In genomic region chr4:139557506-139558110, GRCh38 we compare ENCODE assay signal across 8 cellular contexts. TPM values are rescaled to one million over a fixed set of nuclear protein-coding genes. Genes with fewer than 3 reads are reported as not detected.
DNase-seq lines count a peak whose midpoint lies in the region; ATAC-seq and TF ChIP-seq lines count a peak whose summit lies in the region.

No MANE protein-coding gene starts in this region.

- peaks cover 13% of the 10 kb centered on the region for H3K4me1 ChIP-seq in CD8-positive, alpha-beta T cell (ENCODE audit: insufficient read depth, low read length)
- H3K4me1 ChIP-seq in NT2/D1 (ENCODE audit: insufficient read depth, insufficient read length) (peaks cover 2% of the 10 kb centered on the region), neuronal stem cell (ENCODE audit: control insufficient read depth in 2 of 2, insufficient read depth in 1 of 2, low read depth in 1 of 2, low read length in 2 of 2) (peaks cover 4 to 20% of the 10 kb centered on the region in 2 donors)

- DNase-seq in CD8-positive, alpha-beta T cell = no peak
- no peak for DNase-seq in NT2/D1 (ENCODE audit: low read depth, low spot score)
- no peak for DNase-seq in effector memory CD8-positive, alpha-beta T cell
- no peak for DNase-seq in neuronal stem cell (ENCODE audit: low spot score)
- DNase-seq in NOMO-1 (lab: John Stamatoyannopoulos, UW; ENCODE audit: unreplicated experiment in 2 of 2) = no peak
- no peak for DNase-seq in RPMI8226
- no peak for DNase-seq in NCI-H2171 treated with DMSO at 0.1 percent for 48 hours (lab: John Stamatoyannopoulos, UW)

- H3K14ac ChIP-seq in neuronal stem cell (ENCODE audit: low read length) = no peak overlapping the region

- H3K79me1 ChIP-seq in neuronal stem cell (ENCODE audit: low read depth, low read length) = no peaks in the 10 kb centered on the region

- no peak overlapping the region for H3K4ac ChIP-seq in neuronal stem cell (ENCODE audit: low read length)

- H3K27ac Mint-ChIP-seq in CD8-positive, alpha-beta T cell = peak overlapping the region; percentile 95
- H3K27ac Mint-ChIP-seq in effector memory CD8-positive, alpha-beta T cell = peak overlapping the region; percentile 99 to 100

- peak overlapping the region; percentile 53 for H3K27ac ChIP-seq in CD8-positive, alpha-beta T cell (ENCODE audit: low read depth, low read length)
- H3K27ac ChIP-seq in neuronal stem cell (replicated peaks; ENCODE audit: low read length) = no peak overlapping the region

- peak overlapping the region; percentile 95 for H3K4me2 ChIP-seq in neuronal stem cell (ENCODE audit: insufficient read depth, low read length, poor library complexity, severe bottlenecking)

- peaks cover 40% of the 10 kb centered on the region for H3K4me1 Mint-ChIP-seq in CD8-positive, alpha-beta T cell (ENCODE audit: low read depth)
- H3K4me1 Mint-ChIP-seq in effector memory CD8-positive, alpha-beta T cell (ENCODE audit: low read depth in 2 of 2) = peaks cover 33 to 36% of the 10 kb centered on the region in 2 donors

- H2BK15ac ChIP-seq in neuronal stem cell (ENCODE audit: low read length) = no peak overlapping the region

- WGBS in neuronal stem cell (ENCODE audit: extremely low coverage in 2 of 2, insufficient read length in 2 of 2, insufficient replicate concordance in 1 of 2), 2 donors = no CpG with 5 or more reads among the region's 3 CpGs

- no peak overlapping the region for H2BK120ac ChIP-seq in neuronal stem cell (ENCODE audit: low read depth, low read length)

- H3K9ac ChIP-seq in NT2/D1 (ENCODE audit: insufficient read length, low read depth) (no peak overlapping the region), neuronal stem cell (ENCODE audit: low read depth, low read length, poor library complexity) (no peak overlapping the region)

- POLR2A ChIA-PET in CD8-positive, alpha-beta T cell (lab: Charles Lee) = interaction anchor here (0.9 to 2.8 kb wide), 3 partner anchors 11 to 257 kb away, joined by 3 to 25 read pairs (median 6); partner anchors contain the start of gene RAB33B

- H2AFZ ChIP-seq in neuronal stem cell (ENCODE audit: low read length) = peak overlapping the region; percentile 94

- peaks cover 8% of the 10 kb centered on the region for H3K36me3 Mint-ChIP-seq in CD8-positive, alpha-beta T cell
- H3K36me3 Mint-ChIP-seq in effector memory CD8-positive, alpha-beta T cell (ENCODE audit: insufficient read depth) = peaks cover 46% of the 10 kb centered on the region

- no peak overlapping the region for H3K18ac ChIP-seq in neuronal stem cell (ENCODE audit: low read length)

- no peak overlapping the region for H2AK5ac ChIP-seq in neuronal stem cell (ENCODE audit: low read depth, low read length)

- no peaks in the 10 kb centered on the region for H3K9me3 Mint-ChIP-seq in CD8-positive, alpha-beta T cell
- no peaks in the 10 kb centered on the region for H3K9me3 Mint-ChIP-seq in effector memory CD8-positive, alpha-beta T cell

- no peaks in the 10 kb centered on the region for H3K27me3 ChIP-seq in CD8-positive, alpha-beta T cell (ENCODE audit: insufficient read depth, low read length)
- H3K27me3 ChIP-seq in NT2/D1 (ENCODE audit: insufficient read depth, insufficient read length) (peaks cover 36% of the 10 kb centered on the region), neuronal stem cell (ENCODE audit: control insufficient read depth in 3 of 3, insufficient read depth in 3 of 3, low read depth in 1 of 3, low read length in 3 of 3) (peaks cover 7 to 31% (median 30%) of the 10 kb centered on the region in 3 experiments)

- CTCF ChIA-PET in CD8-positive, alpha-beta T cell (lab: Charles Lee) = interaction anchor here (0.8 to 2.9 kb wide), 4 partner anchors 10 to 100 kb away, joined by 3 to 8 read pairs (median 3); no protein-coding TSS in a partner anchor

- peaks cover 9% of the 10 kb centered on the region for H3K27me3 Mint-ChIP-seq in CD8-positive, alpha-beta T cell (ENCODE audit: low read depth)
- no peaks in the 10 kb centered on the region for H3K27me3 Mint-ChIP-seq in effector memory CD8-positive, alpha-beta T cell

- peak overlapping the region; percentile 79 for H3K4me3 ChIP-seq in CD8-positive, alpha-beta T cell (ENCODE audit: low read depth, low read length)
- H3K4me3 ChIP-seq in NT2/D1 (ENCODE audit: insufficient read length, low read depth) (peak overlapping the region; percentile 79), neuronal stem cell (ENCODE audit: low read length in 2 of 2) (peak overlapping the region in 1 of 2 donors; percentile 63)

- no peak overlapping the region for H2BK12ac ChIP-seq in neuronal stem cell (ENCODE audit: low read length)

- H3K9me3 ChIP-seq in CD8-positive, alpha-beta T cell (ENCODE audit: low read length) = no peaks in the 10 kb centered on the region
- H3K9me3 ChIP-seq in NT2/D1 (ENCODE audit: insufficient read depth, low read length) (no peaks in the 10 kb centered on the region), neuronal stem cell (replicated peaks in 1 of 2; ENCODE audit: control insufficient read depth in 2 of 2, insufficient read depth in 1 of 2, low read depth in 1 of 2, low read length in 2 of 2) (no peaks in the 10 kb centered on the region)

- no peak overlapping the region for H2BK5ac ChIP-seq in neuronal stem cell (ENCODE audit: low read length)

- no peak for TF ChIP-seq CTCF in CD8-positive, alpha-beta T cell (IDR thresholded peaks at IDR 0.05)

- H3K23ac ChIP-seq in neuronal stem cell (ENCODE audit: low read depth, low read length, poor library complexity) = no peak overlapping the region

- intact Hi-C loops in CD8-positive, alpha-beta T cell (cut with DNase I, micrococcal nuclease) = loop anchor here (2.0 to 10.0 kb wide), 9 partner anchors 27 to 967 kb away; partner anchors contain the start of genes ELMOD2 (in 2 of the 2), NAA15 (in 2 of the 2), NDUFC1 (in 2 of the 2) and ELF2 (in 1 of the 2)

- H4K8ac ChIP-seq in neuronal stem cell (ENCODE audit: low read depth, low read length) = no peak overlapping the region

- H3K4me3 Mint-ChIP-seq in CD8-positive, alpha-beta T cell = peak overlapping the region; percentile 97
- peak overlapping the region; percentile 99 to 100 for H3K4me3 Mint-ChIP-seq in effector memory CD8-positive, alpha-beta T cell

- no peak for ATAC-seq in CD8-positive, alpha-beta T cell
- no peak for ATAC-seq in effector memory CD8-positive, alpha-beta T cell (replicated peaks)
- no peak for ATAC-seq in GM19463 (IDR thresholded peaks at IDR 0.05; ENCODE audit: unreplicated experiment)

- no peak overlapping the region for H4K91ac ChIP-seq in neuronal stem cell (ENCODE audit: low read depth, low read length, poor library complexity)

- H3K36me3 ChIP-seq in CD8-positive, alpha-beta T cell (ENCODE audit: insufficient read depth, low read length) = no peaks in the 10 kb centered on the region
- H3K36me3 ChIP-seq in NT2/D1 (ENCODE audit: insufficient read depth, insufficient read length, low read length) (peaks cover 4% of the 10 kb centered on the region), neuronal stem cell (replicated peaks in 1 of 2; ENCODE audit: control insufficient read depth in 2 of 2, insufficient read depth in 2 of 2, low read length in 2 of 2) (no peaks in the 10 kb centered on the region)

RNA-seq across cellular contexts. Expression of gene SETD7, which starts 1.6 kb away (rescaled TPM):
- total RNA-seq in CD8-positive, alpha-beta T cell = 10 to 100 TPM in 1 of 2 experiments, 1 to 10 TPM in 1; 9.5 to 10.3 TPM
- polyA plus RNA-seq in neuronal stem cell (2013, experiment 1 of 2) = 5.9 TPM
- 5.7 TPM for polyA plus RNA-seq in neuronal stem cell (2013, experiment 2 of 2)
